ENCODE assay signal across 17 cellular contexts in the genomic region with DNA sequence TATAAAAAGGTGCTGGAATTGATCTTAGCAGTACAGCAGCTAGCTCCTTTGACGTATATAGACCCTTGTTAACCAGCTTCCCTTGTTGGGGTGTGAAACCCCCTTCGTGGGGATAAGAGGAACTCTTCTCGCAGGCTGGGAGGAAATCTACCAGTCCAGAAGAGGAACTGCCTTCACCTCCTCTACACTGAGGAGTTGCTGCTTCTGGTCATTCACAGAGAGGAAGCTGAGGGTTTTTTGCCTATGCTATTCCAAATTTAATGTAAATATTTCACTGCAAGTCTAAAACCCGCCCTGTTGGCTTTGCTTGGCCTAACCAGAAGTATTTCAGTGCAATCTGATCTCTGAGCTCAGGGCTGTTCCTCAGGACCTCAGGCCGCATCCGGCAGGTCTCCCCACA.
DNase-seq lines count a peak whose midpoint lies in the region; ATAC-seq and TF ChIP-seq lines count a peak whose summit lies in the region.
"Had no signal": no experiment of that assay in that cellular context is flagged by ENCODE, and none has a peak within 500 bp of the region (broad histone marks: within the 10 kb centered on the region; RNA-seq: fewer than 3 reads in every experiment).

No MANE protein-coding gene starts in this region.

- H3K4me1 Mint-ChIP-seq in T-helper 17 cell = peaks cover 23% of the 10 kb centered on the region
- peaks cover 45% of the 10 kb centered on the region for H3K4me1 Mint-ChIP-seq in memory B cell

- H3K27ac Mint-ChIP-seq in T-helper 17 cell (no peak overlapping the region), memory B cell (no peak overlapping the region)

- H3K36me3 Mint-ChIP-seq in T-helper 17 cell (ENCODE audit: low read depth) (peaks cover 3% of the 10 kb centered on the region), memory B cell (no peaks in the 10 kb centered on the region)

- no peak overlapping the region for H3K27ac ChIP-seq in ascending aorta
- H3K27ac ChIP-seq: coronary artery had no signal

- intact Hi-C loops in ascending aorta (cut with DNase I) = no loop called here

- H3K27me3 ChIP-seq in ascending aorta = no peaks in the 10 kb centered on the region

- no peaks in the 10 kb centered on the region for H3K36me3 ChIP-seq in ascending aorta

- no peak overlapping the region for H3K4me3 ChIP-seq in ascending aorta
- H3K4me3 ChIP-seq: coronary artery had no signal

- no peaks in the 10 kb centered on the region for H3K9me3 Mint-ChIP-seq in memory B cell

- H3K4me1 ChIP-seq in ascending aorta = no peaks in the 10 kb centered on the region

- H3K9me3 ChIP-seq in T-helper 17 cell (ENCODE audit: control insufficient read depth, low read length, poor library complexity, severe bottlenecking) (no peaks in the 10 kb centered on the region), ascending aorta (no peaks in the 10 kb centered on the region)

- ATAC-seq in T-helper 17 cell (peak; percentile 45), memory B cell (ENCODE audit: low read depth) (peak; percentile 91), HG03571 (IDR thresholded peaks at IDR 0.05; ENCODE audit: unreplicated experiment) (no peak), GM21447 (IDR thresholded peaks at IDR 0.05; ENCODE audit: unreplicated experiment) (no peak)
- ATAC-seq: PC-3 had no signal

- no peak overlapping the region for H3K4me3 Mint-ChIP-seq in T-helper 17 cell
- H3K4me3 Mint-ChIP-seq in memory B cell = no peak overlapping the region

- H3K27me3 Mint-ChIP-seq in T-helper 17 cell (no peaks in the 10 kb centered on the region), memory B cell (no peaks in the 10 kb centered on the region)

- no peak for TF ChIP-seq CTCF in ascending aorta (IDR thresholded peaks at IDR 0.05)

- DNase-seq in Ammon's horn (ENCODE audit: low spot score) = peak; percentile 63
- DNase-seq in KG1 (lab: John Stamatoyannopoulos, UW) = peak; percentile 48
- DNase-seq in T-helper 17 cell = no peak
- peak in 1 of 2 donors; percentile 23 for DNase-seq in memory B cell (ENCODE audit: low spot score in 2 of 2)
- DNase-seq in ascending aorta (ENCODE audit: low spot score in 2 of 2) = no peak
- DNase-seq in central memory CD4-positive, alpha-beta T cell = no peak
- DNase-seq: activated CD4-positive, CD25-positive, alpha-beta regulatory T cell; activated naive CD4-positive, alpha-beta T cell treated with Interleukin-2 at 50 U/mL for 16 hours; Calu3; NCI-H1417 treated with DMSO at 0.1 percent for 48 hours; NCI-H2227 treated with DMSO at 0.1 percent for 48 hours; occipital lobe; PC-3; stimulated activated CD4-positive, alpha-beta T cell treated with anti-CD3 and anti-CD28 coated beads, Interleukin-4, amount 100 ng/mL, for 4 hours had no signal

Comparison
In these comparisons a context has a peak if more than half of its experiments do, and no peak if none do; other contexts are left out.
1. DNase-seq: peak in Ammon's horn (single experiment) and KG1 (single experiment); none in T-helper 17 cell (0 of 3), ascending aorta (0 of 2) and central memory CD4-positive, alpha-beta T cell (single experiment).
2. ATAC-seq: peak in T-helper 17 cell (single experiment) and memory B cell (single experiment); none in HG03571 (single experiment) and GM21447 (single experiment).